In genomic region chr4:119271361-119272085, GRCh38 we compare ENCODE assay signal across 33 cellular contexts. TPM values are rescaled to one million over a fixed set of nuclear protein-coding genes. Genes with fewer than 3 reads are reported as not detected.
"Had no signal": no experiment of that assay in that cellular context is flagged by ENCODE, and none has a peak within 500 bp of the region (broad histone marks: within the 10 kb centered on the region; RNA-seq: fewer than 3 reads in every experiment).

No MANE protein-coding gene starts in this region.

- H3K4me1 Mint-ChIP-seq: activated B cell treated with CpG ODN at 0.5 μM for 24 hours; activated CD4-positive, alpha-beta T cell treated with anti-CD3 and anti-CD28 coated beads, Interleukin-2, amount 10 ng/mL, durations not matched to agents 7 days and 5 days; activated naive CD4-positive, alpha-beta T cell treated with anti-CD3 and anti-CD28 coated beads, Interleukin-2, amount 10 ng/mL, durations not matched to agents 7 days and 5 days had no signal

- H3K9me3 Mint-ChIP-seq: activated B cell treated with CpG ODN at 0.5 μM for 24 hours; activated CD4-positive, alpha-beta T cell treated with anti-CD3 and anti-CD28 coated beads, Interleukin-2, amount 10 ng/mL, durations not matched to agents 7 days and 5 days; activated naive CD4-positive, alpha-beta T cell treated with anti-CD3 and anti-CD28 coated beads, Interleukin-2, amount 10 ng/mL, durations not matched to agents 7 days and 5 days; activated naive CD8-positive, alpha-beta T cell treated with anti-CD3 and anti-CD28 coated beads, Interleukin-2, amount 10 ng/mL, durations not matched to agents 7 days and 5 days; activated T-helper 17 cell treated with anti-CD3 and anti-CD28 coated beads, Interleukin-2, amount 50 U/mL, for 72 hours had no signal

- H3K9me3 ChIP-seq: adrenal gland had no signal

- H3K4me1 ChIP-seq: adrenal gland had no signal

- H3K27me3 Mint-ChIP-seq: activated B cell treated with CpG ODN at 0.5 μM for 24 hours; activated CD4-positive, alpha-beta memory T cell treated with anti-CD3 and anti-CD28 coated beads for 36 hours; activated CD4-positive, alpha-beta T cell treated with anti-CD3 and anti-CD28 coated beads, Interleukin-2, amount 10 ng/mL, durations not matched to agents 7 days and 5 days; activated naive CD4-positive, alpha-beta T cell treated with anti-CD3 and anti-CD28 coated beads, Interleukin-2, amount 10 ng/mL, durations not matched to agents 7 days and 5 days; activated naive CD8-positive, alpha-beta T cell treated with anti-CD3 and anti-CD28 coated beads, Interleukin-2, amount 10 ng/mL, durations not matched to agents 7 days and 5 days; activated T-helper 17 cell treated with anti-CD3 and anti-CD28 coated beads, Interleukin-2, amount 50 U/mL, for 72 hours had no signal

- H3K27ac Mint-ChIP-seq: activated B cell treated with CpG ODN at 0.5 μM for 24 hours; activated CD4-positive, alpha-beta memory T cell treated with anti-CD3 and anti-CD28 coated beads for 36 hours; activated CD4-positive, alpha-beta T cell treated with anti-CD3 and anti-CD28 coated beads, Interleukin-2, amount 10 ng/mL, durations not matched to agents 7 days and 5 days; activated naive CD4-positive, alpha-beta T cell treated with anti-CD3 and anti-CD28 coated beads, Interleukin-2, amount 10 ng/mL, durations not matched to agents 7 days and 5 days; activated naive CD8-positive, alpha-beta T cell treated with anti-CD3 and anti-CD28 coated beads, Interleukin-2, amount 10 ng/mL, durations not matched to agents 7 days and 5 days; activated T-helper 17 cell treated with anti-CD3 and anti-CD28 coated beads, Interleukin-2, amount 50 U/mL, for 72 hours; T-helper 1 cell treated with Interleukin-12 subunit alpha and Interleukin-12 subunit beta and Interleukin-4 antibody, amounts not matched to agents 30 μg/mL and 1 μg/mL, for 36 hours had no signal

- H3K27me3 ChIP-seq: adrenal gland had no signal

- DNase-seq: activated B cell treated with CpG ODN at 0.5 μM for 24 hours; activated CD4-positive, alpha-beta memory T cell treated with anti-CD3 and anti-CD28 coated beads for 36 hours; activated CD4-positive, alpha-beta T cell treated with anti-CD3 and anti-CD28 coated beads, Interleukin-2, amount 10 ng/mL, durations not matched to agents 7 days and 5 days; activated CD8-positive, alpha-beta memory T cell treated with anti-CD3 and anti-CD28 coated beads for 24 hours; activated gamma-delta T cell; activated naive CD4-positive, alpha-beta T cell treated with anti-CD3 and anti-CD28 coated beads, Interleukin-2, amount 10 ng/mL, durations not matched to agents 7 days and 5 days; activated naive CD8-positive, alpha-beta T cell treated with anti-CD3 and anti-CD28 coated beads, Interleukin-2, amount 10 ng/mL, durations not matched to agents 7 days and 5 days; activated T-cell treated with anti-CD3 and anti-CD28 coated beads for 4 hours; activated T-cell treated with anti-CD3 and anti-CD28 coated beads, Interleukin-2, amount 50 U/mL, for 48 hours; adrenal gland; aorta; central memory CD4-positive, alpha-beta T cell; Kasumi-1; KBM-7; MV-4-11; NCI-H1092 treated with DMSO at 0.1 percent for 48 hours; NCI-H1417 treated with DMSO at 0.1 percent for 48 hours; NCI-H1694; NCI-H2029; NCI-H345; NCI-H510A; NCI-H526 treated with DMSO at 0.1 percent for 48 hours; NK-92 treated with Interleukin-12 subunit alpha and Interleukin-12 subunit beta, amount 100 ng/mL, for 24 hours; OCI-M1; RPMI8226; T1000 had no signal

- ATAC-seq: activated T-helper 17 cell treated with anti-CD3 and anti-CD28 coated beads, Interleukin-2, amount 50 U/mL, for 72 hours; Panc1; Right ventricle myocardium inferior had no signal

- H3K4me3 ChIP-seq: adrenal gland had no signal

- FAIRE-seq: bronchial epithelial cell, TTC549 had no signal

- H3K4me3 Mint-ChIP-seq: activated B cell treated with CpG ODN at 0.5 μM for 24 hours; activated CD4-positive, alpha-beta memory T cell treated with anti-CD3 and anti-CD28 coated beads for 36 hours; activated CD4-positive, alpha-beta T cell treated with anti-CD3 and anti-CD28 coated beads, Interleukin-2, amount 10 ng/mL, durations not matched to agents 7 days and 5 days; activated naive CD4-positive, alpha-beta T cell treated with anti-CD3 and anti-CD28 coated beads, Interleukin-2, amount 10 ng/mL, durations not matched to agents 7 days and 5 days; activated naive CD8-positive, alpha-beta T cell treated with anti-CD3 and anti-CD28 coated beads, Interleukin-2, amount 10 ng/mL, durations not matched to agents 7 days and 5 days; activated T-helper 17 cell treated with anti-CD3 and anti-CD28 coated beads, Interleukin-2, amount 50 U/mL, for 72 hours; T-helper 1 cell treated with Interleukin-12 subunit alpha and Interleukin-12 subunit beta and Interleukin-4 antibody, amounts not matched to agents 30 μg/mL and 1 μg/mL, for 36 hours had no signal

RNA-seq across cellular contexts. Expression of gene FABP2, which starts 50.4 kb away (rescaled TPM):
- total RNA-seq: activated B cell treated with CpG ODN at 0.5 μM for 24 hours; activated CD4-positive, alpha-beta memory T cell treated with anti-CD3 and anti-CD28 coated beads for 36 hours; activated CD4-positive, alpha-beta T cell treated with anti-CD3 and anti-CD28 coated beads, Interleukin-2, amount 10 ng/mL, durations not matched to agents 7 days and 5 days; activated T-helper 17 cell treated with anti-CD3 and anti-CD28 coated beads, Interleukin-2, amount 50 U/mL, for 72 hours; aorta; bronchial epithelial cell; M059J; Right ventricle myocardium inferior had no signal
